ENCODE assay signal across 24 cellular contexts in the genomic region with DNA sequence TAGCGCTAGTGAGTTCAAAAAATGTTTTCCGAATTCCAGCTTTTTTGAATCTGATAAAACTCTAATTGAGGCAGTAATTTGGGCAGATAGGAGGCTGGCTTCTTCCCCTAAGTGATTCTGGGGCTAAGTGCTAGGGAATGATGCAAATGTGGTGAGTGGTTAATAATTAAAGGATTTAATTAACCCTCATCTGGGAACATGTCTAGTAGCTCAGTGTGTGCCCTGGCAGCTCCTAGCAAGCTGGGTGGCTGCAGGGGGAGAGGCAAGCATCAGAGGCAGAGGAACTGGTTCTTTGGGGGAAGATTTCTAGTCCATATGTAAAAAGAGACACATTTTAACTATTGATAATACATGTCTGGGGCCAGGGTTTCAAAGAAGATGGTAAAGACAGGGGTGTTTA.
"Had no signal": no experiment of that assay in that cellular context is flagged by ENCODE, and none has a peak within 500 bp of the region (broad histone marks: within the 10 kb centered on the region; RNA-seq: fewer than 3 reads in every experiment).

No MANE protein-coding gene starts in this region.

- H3K27ac Mint-ChIP-seq: activated B cell treated with CpG ODN at 0.5 μM for 24 hours; activated CD4-positive, alpha-beta T cell treated with anti-CD3 and anti-CD28 coated beads, Interleukin-2, amount 10 ng/mL, durations not matched to agents 24 days and 14 days; activated naive CD8-positive, alpha-beta T cell; T-cell had no signal

- H3K4me3 Mint-ChIP-seq: activated B cell treated with CpG ODN at 0.5 μM for 24 hours; activated CD4-positive, alpha-beta T cell treated with anti-CD3 and anti-CD28 coated beads, Interleukin-2, amount 10 ng/mL, durations not matched to agents 24 days and 14 days; activated naive CD8-positive, alpha-beta T cell; activated T-cell treated with anti-CD3 and anti-CD28 coated beads, Interleukin-2, amount 50 U/mL, for 4 hours; T-cell had no signal

- H3K27me3 Mint-ChIP-seq: activated B cell treated with CpG ODN at 0.5 μM for 24 hours; activated CD4-positive, alpha-beta T cell treated with anti-CD3 and anti-CD28 coated beads, Interleukin-2, amount 10 ng/mL, durations not matched to agents 24 days and 14 days; activated naive CD8-positive, alpha-beta T cell had no signal

- ATAC-seq: activated T-cell treated with anti-CD3 and anti-CD28 coated beads, Interleukin-2, amount 50 U/mL, for 4 hours; K562; PC-3; T-cell had no signal

- H3K9me3 Mint-ChIP-seq: activated B cell treated with CpG ODN at 0.5 μM for 24 hours; activated CD4-positive, alpha-beta T cell treated with anti-CD3 and anti-CD28 coated beads, Interleukin-2, amount 10 ng/mL, durations not matched to agents 24 days and 14 days; activated T-cell treated with anti-CD3 and anti-CD28 coated beads, Interleukin-2, amount 50 U/mL, for 4 hours had no signal

- DNase-seq: activated B cell treated with CpG ODN at 0.5 μM for 24 hours; activated CD4-positive, alpha-beta T cell treated with anti-CD3 and anti-CD28 coated beads for 1 hour; activated CD4-positive, alpha-beta T cell treated with anti-CD3 and anti-CD28 coated beads, Interleukin-2, amount 10 ng/mL, durations not matched to agents 24 days and 14 days; activated CD4-positive, alpha-beta T cell treated with anti-CD3 and anti-CD28 coated beads, Interleukin-2, amount 50 U/mL, for 48 hours; activated CD8-positive, alpha-beta memory T cell treated with anti-CD3 and anti-CD28 coated beads for 24 hours; activated effector memory CD4-positive, alpha-beta T cell treated with anti-CD3 and anti-CD28 coated beads, Interleukin-2, amount 50 U/mL, for 16 hours; activated naive CD4-positive, alpha-beta T cell treated with Interleukin-2 at 50 U/mL for 16 hours; activated T-cell treated with anti-CD3 and anti-CD28 coated beads, Interleukin-2, amount 50 U/mL, for 4 hours; amygdala; cerebellar nuclear complex; Karpas-422; MM.1S; NCI-H146; NCI-H2029; NCI-H2107; NCI-H2171 treated with DMSO at 0.1 percent for 48 hours; NCI-H226; PC-3; SHP77 treated with DMSO at 0.1 percent for 48 hours; T-cell; T-helper 2 cell; T1000 had no signal

- H3K4me1 Mint-ChIP-seq: activated B cell treated with CpG ODN at 0.5 μM for 24 hours; activated CD4-positive, alpha-beta T cell treated with anti-CD3 and anti-CD28 coated beads, Interleukin-2, amount 10 ng/mL, durations not matched to agents 24 days and 14 days; T-cell had no signal

- H3K36me3 Mint-ChIP-seq: activated naive CD8-positive, alpha-beta T cell; T-cell had no signal
